ENCODE assay signal across 20 cellular contexts in the genomic region with DNA sequence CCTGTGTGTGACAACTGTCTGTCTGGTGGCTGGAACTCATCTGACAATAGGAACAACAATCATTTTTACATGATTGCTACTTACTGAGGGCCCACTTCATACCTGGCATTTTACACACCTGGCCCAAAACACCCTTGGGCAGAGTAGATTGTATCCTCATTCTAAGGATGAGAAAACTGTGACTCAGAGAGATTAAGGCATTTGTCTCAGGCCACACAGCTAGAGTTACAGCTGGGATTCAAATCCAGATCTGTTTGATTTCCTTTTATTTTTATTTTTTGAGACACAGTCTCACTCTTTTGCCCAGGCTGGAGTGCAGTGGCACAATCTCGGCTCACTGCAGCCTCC.
"Had no signal": no experiment of that assay in that cellular context is flagged by ENCODE, and none has a peak within 500 bp of the region (broad histone marks: within the 10 kb centered on the region; RNA-seq: fewer than 3 reads in every experiment).

No MANE protein-coding gene starts in this region.

- H3K4me1 ChIP-seq: colonic mucosa had no signal

- H3K4me3 ChIP-seq: colonic mucosa, esophagus muscularis mucosa, gastrocnemius medialis, heart right ventricle, lower lobe of right lung, mucosa of descending colon had no signal

- ATAC-seq: effector memory CD8-positive, alpha-beta T cell; gastrocnemius medialis; heart right ventricle; left colon; left lobe of liver; left ventricle myocardium superior; lower lobe of right lung; mucosa of descending colon had no signal

- H3K27ac ChIP-seq: colonic mucosa, esophagus muscularis mucosa, gastrocnemius medialis, heart right ventricle, lower lobe of right lung had no signal

- H3K9me3 ChIP-seq: colonic mucosa, esophagus muscularis mucosa, gastrocnemius medialis, lower lobe of right lung, mucosa of descending colon had no signal

- H3K27me3 ChIP-seq: colonic mucosa, esophagus muscularis mucosa, gastrocnemius medialis, heart right ventricle had no signal

- H3K36me3 ChIP-seq: colonic mucosa, gastrocnemius medialis, heart right ventricle, lower lobe of right lung had no signal

- DNase-seq: colonic mucosa; cortex of kidney; effector CD8-positive, alpha-beta T cell; effector memory CD8-positive, alpha-beta T cell; foreskin melanocyte; gastrocnemius medialis; glutamatergic neuron; head of caudate nucleus; heart right ventricle; hippocampal formation; kidney; kidney glomerular epithelial cell; left colon; left ventricle myocardium superior; lower lobe of right lung; mesenchymal stem cell; mucosa of descending colon; naive B cell had no signal
